ENCODE assay signal across 8 cellular contexts in the genomic region with DNA sequence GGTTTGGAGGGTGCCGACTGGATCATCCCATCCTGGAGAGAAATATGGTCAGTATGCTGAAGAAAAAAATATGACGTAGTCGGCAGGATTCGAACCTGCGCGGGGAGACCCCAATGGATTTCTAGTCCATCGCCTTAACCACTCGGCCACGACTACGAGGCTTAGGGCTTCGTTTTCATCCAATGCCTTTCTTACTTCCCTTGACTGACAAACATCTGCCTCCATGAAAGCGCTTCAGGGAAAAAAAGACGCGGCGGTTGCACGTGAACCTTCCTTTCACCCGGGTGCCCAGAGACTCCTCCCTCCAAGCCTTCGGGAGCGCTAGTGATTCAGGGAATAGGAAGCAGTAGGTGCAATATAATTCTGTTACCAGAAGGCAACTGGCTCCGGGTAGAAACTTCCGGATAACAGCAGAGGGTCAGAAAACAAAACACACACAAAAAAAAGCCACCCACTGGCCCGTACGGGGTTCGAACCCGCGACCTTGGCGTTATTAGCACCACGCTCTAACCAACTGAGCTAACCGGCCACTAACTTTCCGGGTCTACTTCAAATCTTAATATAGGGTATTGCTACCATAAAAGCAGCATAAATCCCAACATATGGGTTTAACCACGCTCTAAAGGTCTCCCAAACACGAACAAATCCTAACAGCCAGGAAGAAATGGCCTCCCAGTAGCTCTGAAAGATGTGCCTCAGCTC. TPM values are rescaled to one million over a fixed set of nuclear protein-coding genes. Genes with fewer than 3 reads are reported as not detected.
DNase-seq lines count a peak whose midpoint lies in the region; ATAC-seq and TF ChIP-seq lines count a peak whose summit lies in the region.

No MANE protein-coding gene starts in this region.

- peak overlapping the region; percentile 27; the same call in 1 of the 2 replicates for H3K4me3 ChIP-seq in GM06990 (replicated peaks; ENCODE audit: low read depth, low read length)
- peak overlapping the region; percentile 59 for H3K4me3 ChIP-seq in fibroblast of mammary gland (ENCODE audit: control insufficient read depth, low read depth, low read length)

- H3K27me3 ChIP-seq in GM06990 (replicated peaks; ENCODE audit: control insufficient read depth, insufficient read depth, low read length) = no peaks in the 10 kb centered on the region

- H3K36me3 ChIP-seq in GM06990 (ENCODE audit: control insufficient read depth, insufficient read depth, low read length) = peaks cover 30% of the 10 kb centered on the region

- DNase-seq in GM06990 (ENCODE audit: extremely low read depth, insufficient read length) = peak; percentile 81
- DNase-seq in NCI-H1694 (lab: John Stamatoyannopoulos, UW) = peak; percentile 97
- DNase-seq in activated T-cell treated with anti-CD3 and anti-CD28 coated beads for 48 hours (ENCODE audit: low read depth) = peak; percentile 60
- DNase-seq in fibroblast of mammary gland (ENCODE audit: low read depth) = peak; percentile 93
- peak; percentile 90 for DNase-seq in myocyte (ENCODE audit: low read depth)
- peak; percentile 92 for DNase-seq in superior temporal gyrus (ENCODE audit: extremely low spot score)

- TF ChIP-seq CTCF in GM06990 (IDR thresholded peaks at IDR 0.05; ENCODE audit: insufficient read depth, low read length, poor library complexity, severe bottlenecking) (no peak), fibroblast of mammary gland (conservative IDR thresholded peaks at IDR 0.05; ENCODE audit: control insufficient read depth, insufficient read depth, low read depth, low read length) (no peak)

- ATAC-seq in GM18511 (IDR thresholded peaks at IDR 0.05; ENCODE audit: unreplicated experiment) (no peak), HG03039 (IDR thresholded peaks at IDR 0.05; ENCODE audit: unreplicated experiment) (no peak)

RNA-seq across cellular contexts. Expression of gene AURKB, which starts 16.3 kb away (rescaled TPM):
- 1.3 and 2.0 TPM in 2 replicates for total RNA-seq in myocyte
- polyA plus RNA-seq in myocyte (2012) = 0.29 TPM

RNA-seq across cellular contexts. Expression of gene CTC1, which starts 21.2 kb away (rescaled TPM):
- total RNA-seq in myocyte = 2.9 and 3.8 TPM in 2 replicates
- 5.1 TPM for polyA plus RNA-seq in myocyte (2012)

RNA-seq across cellular contexts. Expression of gene PFAS, which starts 22.4 kb away (rescaled TPM):
- 16.1 and 20.6 TPM in 2 replicates for total RNA-seq in myocyte
- 10.9 TPM for polyA plus RNA-seq in myocyte (2012)

RNA-seq across cellular contexts. Expression of gene BORCS6, which starts 36.7 kb away (rescaled TPM):
- 13.1 and 14.0 TPM in 2 replicates for total RNA-seq in myocyte
- polyA plus RNA-seq in myocyte (2012) = 7.6 TPM

RNA-seq across cellular contexts. Expression of gene TMEM107, which starts 50.5 kb away (rescaled TPM):
- 11.5 and 15.9 TPM in 2 replicates for total RNA-seq in myocyte
- 26.8 TPM for polyA plus RNA-seq in myocyte (2012)
